21 cellular contexts compared by ENCODE assay signal in the genomic region with DNA sequence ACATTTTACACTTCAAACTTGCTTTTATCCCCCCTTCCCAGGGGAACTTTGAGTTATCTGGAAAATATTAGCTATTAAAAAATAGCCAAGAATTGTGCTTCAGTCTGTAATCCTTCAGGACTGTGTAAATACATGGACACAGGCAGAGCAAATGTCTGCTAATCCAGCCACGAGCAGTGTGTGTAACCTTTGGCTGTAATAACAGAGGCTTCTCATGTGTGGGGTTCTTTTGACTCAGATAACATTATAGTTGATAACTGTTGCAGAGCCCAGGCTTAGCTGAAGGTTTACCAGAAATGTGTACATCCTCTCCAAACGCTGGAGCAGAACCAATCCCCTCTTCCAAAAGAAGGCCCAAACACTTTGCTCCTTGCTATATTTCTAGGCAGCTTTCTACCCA. TPM values are rescaled to one million over a fixed set of nuclear protein-coding genes. Genes with fewer than 3 reads are reported as not detected.
"Had no signal": no experiment of that assay in that cellular context is flagged by ENCODE, and none has a peak within 500 bp of the region (broad histone marks: within the 10 kb centered on the region; RNA-seq: fewer than 3 reads in every experiment).

No MANE protein-coding gene starts in this region.

- H3K4me3 ChIP-seq: body of pancreas, cardiac muscle cell, tibial nerve, uterus had no signal

- H3K4me1 ChIP-seq: body of pancreas, tibial nerve, uterus had no signal

- H3K27ac ChIP-seq: body of pancreas, cardiac muscle cell, foreskin keratinocyte, tibial nerve, uterus had no signal

- ATAC-seq: body of pancreas; foreskin keratinocyte; stimulated activated naive CD8-positive, alpha-beta T cell treated with anti-CD3 and anti-CD28 coated beads, Interleukin-15, Interleukin-2, amounts not matched to agents 100 U/mL and 50 U/mL, for 24 hours had no signal

- H3K36me3 ChIP-seq: cardiac muscle cell, tibial nerve, uterus had no signal

- DNase-seq: activated B cell treated with CpG ODN at 0.5 μM for 24 hours; activated CD4-positive, alpha-beta memory T cell treated with anti-CD3 and anti-CD28 coated beads for 36 hours; activated CD4-positive, alpha-beta T cell treated with anti-CD3 and anti-CD28 coated beads for 4 hours; activated naive CD4-positive, alpha-beta T cell treated with Interleukin-2 at 50 U/mL for 16 hours; activated T-cell treated with anti-CD3 and anti-CD28 coated beads, Interleukin-2, amount 50 U/mL, for 48 hours; anterior cingulate cortex; body of pancreas; effector CD4-positive, alpha-beta T cell; erythroblast; foreskin keratinocyte; hippocampal formation; posterior cingulate gyrus; stimulated activated CD4-positive, alpha-beta T cell treated with anti-CD3 and anti-CD28 coated beads, Interleukin-4, amount 100 ng/mL, for 24 hours; stimulated activated naive CD8-positive, alpha-beta T cell treated with anti-CD3 and anti-CD28 coated beads, Interleukin-15, Interleukin-2, amounts not matched to agents 100 U/mL and 50 U/mL, for 24 hours; T1000; uterus had no signal

- H3K27me3 ChIP-seq: body of pancreas, cardiac muscle cell, tibial nerve, uterus had no signal

- H3K9me3 ChIP-seq: body of pancreas, tibial nerve, uterus had no signal

RNA-seq across cellular contexts. Expression of a gene that starts 4.6 kb away (rescaled TPM):
- total RNA-seq: activated B cell treated with CpG ODN at 0.5 μM for 24 hours; activated CD4-positive, alpha-beta memory T cell treated with anti-CD3 and anti-CD28 coated beads for 36 hours; body of pancreas; cardiac muscle cell; chondrocyte; fibroblast of lung; foreskin keratinocyte; renal cortical epithelial cell; tibial nerve had no signal
- polyA plus RNA-seq: fibroblast of lung, foreskin keratinocyte had no signal
